Comparison of ENCODE assay signal across 1 cellular context in genomic region chr6:91664327-91664959, GRCh38.
TF ChIP-seq lines count a peak whose summit lies in the region.

No MANE protein-coding gene starts in this region.

TF ChIP-seq in HepG2, 621 proteins besides CTCF, POLR2A, EP300 and RAD21 (continued from another document):
- TF ChIP-seq HOMEZ (CRISPR knock-in tag; IDR thresholded peaks at IDR 0.05; ENCODE audit: low read depth) (no peak), ZZZ3 (CRISPR knock-in tag; IDR thresholded peaks at IDR 0.05; ENCODE audit: borderline replicate concordance) (no peak), ZNF276 (CRISPR knock-in tag; IDR thresholded peaks at IDR 0.05; ENCODE audit: low read depth) (no peak), TERF1 (CRISPR knock-in tag; IDR thresholded peaks at IDR 0.05) (no peak)
